ENCODE assay signal across 28 cellular contexts in the genomic region with DNA sequence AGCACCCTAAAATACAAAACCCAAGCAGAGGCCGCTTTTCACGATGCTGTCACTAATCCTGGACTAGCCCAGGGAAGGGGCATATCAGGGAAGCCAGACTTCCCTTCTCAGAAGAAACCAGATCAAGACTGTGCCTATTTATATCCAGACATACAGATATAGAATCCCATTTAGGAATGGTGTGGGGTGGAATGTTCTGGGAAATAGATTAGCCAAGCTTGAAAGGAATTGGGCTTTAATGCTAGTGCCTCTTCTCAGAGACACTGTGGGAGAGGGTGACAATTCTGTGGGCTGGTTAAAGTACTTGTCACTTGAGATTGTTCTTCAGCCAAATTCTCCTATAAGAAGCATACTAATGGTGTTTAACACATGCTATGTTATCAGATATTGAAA. TPM values are rescaled to one million over a fixed set of nuclear protein-coding genes. Genes with fewer than 3 reads are reported as not detected.
"Had no signal": no experiment of that assay in that cellular context is flagged by ENCODE, and none has a peak within 500 bp of the region (broad histone marks: within the 10 kb centered on the region; RNA-seq: fewer than 3 reads in every experiment).

No MANE protein-coding gene starts in this region.

- H3K4me3 ChIP-seq: coronary artery, heart right ventricle, left lung, lung, ovary, prostate gland, sigmoid colon, tibial nerve had no signal

- ATAC-seq: activated CD4-positive, alpha-beta T cell treated with anti-CD3 and anti-CD28 coated beads for 36 hours; activated CD8-positive, alpha-beta memory T cell treated with anti-CD3 and anti-CD28 coated beads, Interleukin-2, amount 10 ng/mL, durations not matched to agents 7 days and 5 days; activated CD8-positive, alpha-beta T cell treated with anti-CD3 and anti-CD28 coated beads, Interleukin-2, amount 10 ng/mL, durations not matched to agents 7 days and 5 days; effector memory CD8-positive, alpha-beta T cell; heart right ventricle; left lung had no signal

- H3K4me1 Mint-ChIP-seq: activated CD4-positive, alpha-beta T cell treated with anti-CD3 and anti-CD28 coated beads for 36 hours; activated CD8-positive, alpha-beta memory T cell treated with anti-CD3 and anti-CD28 coated beads, Interleukin-2, amount 10 ng/mL, durations not matched to agents 7 days and 5 days had no signal

- H3K9me3 Mint-ChIP-seq: activated T-helper 2 cell treated with anti-CD3 and anti-CD28 coated beads, Interferon-gamma antibody, Interleukin-2, Interleukin-4, amounts not matched to agents 10 μg/mL and 5 μg/mL and 100 μg/mL, durations not matched to agents 14 hours and 24 hours and 36 hours; effector memory CD8-positive, alpha-beta T cell; nephron; T-helper 2 cell treated with Interferon-gamma antibody and Interleukin-4, amounts not matched to agents 5 μg/mL and 100 μg/mL, for 36 hours had no signal

- H3K27ac Mint-ChIP-seq: activated CD4-positive, alpha-beta T cell treated with anti-CD3 and anti-CD28 coated beads for 36 hours; activated CD8-positive, alpha-beta memory T cell treated with anti-CD3 and anti-CD28 coated beads, Interleukin-2, amount 10 ng/mL, durations not matched to agents 7 days and 5 days; activated CD8-positive, alpha-beta T cell treated with anti-CD3 and anti-CD28 coated beads, Interleukin-2, amount 10 ng/mL, durations not matched to agents 7 days and 5 days; activated naive CD8-positive, alpha-beta T cell; activated T-helper 2 cell treated with anti-CD3 and anti-CD28 coated beads, Interferon-gamma antibody, Interleukin-2, Interleukin-4, amounts not matched to agents 10 μg/mL and 5 μg/mL and 100 μg/mL, durations not matched to agents 14 hours and 24 hours and 36 hours; effector memory CD8-positive, alpha-beta T cell; nephron; T-helper 2 cell treated with Interferon-gamma antibody and Interleukin-4, amounts not matched to agents 5 μg/mL and 100 μg/mL, for 36 hours had no signal

- H3K36me3 ChIP-seq: heart right ventricle, left lung, neutrophil, ovary, prostate gland, sigmoid colon, tibial nerve had no signal

- H3K9me3 ChIP-seq: heart right ventricle, left lung, neutrophil, ovary, prostate gland, sigmoid colon, tibial nerve had no signal

- H3K4me3 Mint-ChIP-seq: activated CD4-positive, alpha-beta T cell treated with anti-CD3 and anti-CD28 coated beads for 36 hours; activated CD8-positive, alpha-beta memory T cell treated with anti-CD3 and anti-CD28 coated beads, Interleukin-2, amount 10 ng/mL, durations not matched to agents 7 days and 5 days; activated CD8-positive, alpha-beta T cell treated with anti-CD3 and anti-CD28 coated beads, Interleukin-2, amount 10 ng/mL, durations not matched to agents 7 days and 5 days; activated naive CD8-positive, alpha-beta T cell; effector memory CD8-positive, alpha-beta T cell; nephron; T-helper 2 cell treated with Interferon-gamma antibody and Interleukin-4, amounts not matched to agents 5 μg/mL and 100 μg/mL, for 36 hours had no signal

- H3K27me3 Mint-ChIP-seq: activated CD4-positive, alpha-beta T cell treated with anti-CD3 and anti-CD28 coated beads for 36 hours had no signal

- H3K27ac ChIP-seq: coronary artery, heart right ventricle, left lung, neutrophil, ovary, prostate gland, sigmoid colon, tibial nerve had no signal

- H3K36me3 Mint-ChIP-seq: activated CD8-positive, alpha-beta memory T cell treated with anti-CD3 and anti-CD28 coated beads, Interleukin-2, amount 10 ng/mL, durations not matched to agents 7 days and 5 days; activated naive CD8-positive, alpha-beta T cell had no signal

- H3K27me3 ChIP-seq: left lung, neutrophil, ovary, sigmoid colon, tibial nerve had no signal

- H3K4me1 ChIP-seq: heart right ventricle, left lung, prostate gland, sigmoid colon, tibial nerve had no signal

- DNase-seq: activated CD4-positive, alpha-beta T cell treated with anti-CD3 and anti-CD28 coated beads for 36 hours; activated CD4-positive, CD25-positive, alpha-beta regulatory T cell; activated CD8-positive, alpha-beta memory T cell treated with anti-CD3 and anti-CD28 coated beads, Interleukin-2, amount 10 ng/mL, durations not matched to agents 7 days and 5 days; activated CD8-positive, alpha-beta T cell treated with anti-CD3 and anti-CD28 coated beads, Interleukin-2, amount 10 ng/mL, durations not matched to agents 7 days and 5 days; activated T-cell treated with anti-CD3 and anti-CD28 coated beads, Interleukin-2, amount 50 U/mL, for 48 hours; cerebellar nuclear complex; effector memory CD8-positive, alpha-beta T cell; erythroblast; heart right ventricle; kidney glomerular epithelial cell; left lung; ovary; retina; sigmoid colon; stimulated activated CD4-positive, alpha-beta T cell treated with anti-CD3 and anti-CD28 coated beads, Interleukin-15, amount 100 ng/mL, for 24 hours; stimulated activated CD4-positive, alpha-beta T cell treated with anti-CD3 and anti-CD28 coated beads, Interleukin-2, amount 100 ng/mL, for 24 hours; stimulated activated naive CD4-positive, alpha-beta T cell; T-helper 1 cell had no signal

RNA-seq across cellular contexts. Expression of a gene that starts 45.5 kb away (rescaled TPM):
- total RNA-seq: activated CD8-positive, alpha-beta T cell treated with anti-CD3 and anti-CD28 coated beads, Interleukin-2, amount 10 ng/mL, durations not matched to agents 7 days and 5 days; bronchial epithelial cell had no signal
